In the genomic region with DNA sequence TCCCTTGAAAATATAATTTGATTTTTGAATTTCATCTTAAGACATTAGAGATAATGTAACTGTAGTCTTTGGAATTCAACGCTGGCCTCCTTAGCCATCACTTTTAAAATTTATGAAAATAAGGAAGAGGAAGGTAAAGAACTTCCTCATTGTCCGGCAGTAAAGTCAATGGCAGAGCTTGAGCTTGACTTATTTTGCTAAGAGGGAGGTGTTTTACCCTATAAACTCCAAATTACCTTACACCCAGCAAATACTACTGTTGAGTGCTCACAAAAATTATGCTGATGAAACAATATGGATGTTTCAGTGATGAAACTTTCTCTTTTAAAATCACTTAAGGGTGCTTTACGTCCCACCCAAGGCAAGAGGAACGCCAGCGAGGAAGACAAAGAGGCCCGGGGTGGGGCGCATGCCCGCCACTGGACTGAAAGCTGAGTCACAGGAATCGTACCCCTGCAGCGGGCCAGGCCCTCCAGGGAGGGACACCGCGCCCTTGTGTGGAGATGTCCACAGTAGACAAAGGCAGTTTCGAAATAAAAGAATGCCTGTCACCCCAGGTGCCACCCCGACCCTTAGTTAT, we compare ENCODE assay signal across 8 cellular contexts. TPM values are rescaled to one million over a fixed set of nuclear protein-coding genes. Genes with fewer than 3 reads are reported as not detected.
DNase-seq lines count a peak whose midpoint lies in the region; ATAC-seq and TF ChIP-seq lines count a peak whose summit lies in the region.

No MANE protein-coding gene starts in this region.

- peak overlapping the region; percentile 96 for H3K27ac Mint-ChIP-seq in activated CD4-positive, alpha-beta T cell treated with anti-CD3 and anti-CD28 coated beads for 36 hours

- peaks cover 50% of the 10 kb centered on the region for H3K36me3 Mint-ChIP-seq in activated CD4-positive, alpha-beta T cell treated with anti-CD3 and anti-CD28 coated beads for 36 hours (ENCODE audit: low read depth)

- peak; percentile 71 for DNase-seq in activated CD4-positive, alpha-beta T cell treated with anti-CD3 and anti-CD28 coated beads for 36 hours
- DNase-seq in activated CD4-positive, alpha-beta T cell treated with anti-CD3 and anti-CD28 coated beads, Interleukin-2, amount 50 U/mL, for 4 hours, result no peak
- DNase-seq in OCI-LY7 (ENCODE audit: low spot score) (peak; percentile 59), adipocyte (ENCODE audit: low read depth) (peak; percentile 80), heart right ventricle (peak; percentile 25 to 63), HT-29 (ENCODE audit: low spot score) (no peak), NAMALWA (ENCODE audit: low spot score) (no peak)

- peak overlapping the region; percentile 93 for H3K4me2 ChIP-seq in OCI-LY7 (ENCODE audit: low read length)
- peak overlapping the region; percentile 76 for H3K4me2 ChIP-seq in parathyroid adenoma (ENCODE audit: low read length)

- CTCF ChIA-PET in activated CD4-positive, alpha-beta T cell treated with anti-CD3 and anti-CD28 coated beads for 36 hours (lab: Charles Lee), result interaction anchor here (0.8 to 3.0 kb wide), 11 partner anchors 17 to 1915 kb away, joined by 3 to 14 read pairs (median 4); no protein-coding TSS in a partner anchor
- CTCF ChIA-PET in OCI-LY7 (lab: Charles Lee; ENCODE audit: unreplicated experiment), result no interaction called here

- H3K27me3 Mint-ChIP-seq in activated CD4-positive, alpha-beta T cell treated with anti-CD3 and anti-CD28 coated beads for 36 hours, result no peaks in the 10 kb centered on the region

- 12 to 16% methylated on average over 14 of the region's 14 CpGs for WGBS in heart right ventricle, 2 donors

- H2AFZ ChIP-seq in OCI-LY7 (ENCODE audit: low read length), result peak overlapping the region; percentile 55; the same call in 1 of the 2 replicates
- H2AFZ ChIP-seq in parathyroid adenoma, result no peak overlapping the region

- H3K4me1 ChIP-seq in OCI-LY7 (ENCODE audit: insufficient read depth, low read length, poor library complexity, severe bottlenecking) (peaks cover 64% of the 10 kb centered on the region), adipocyte (ENCODE audit: control insufficient read depth, insufficient read depth, low read length) (peaks cover 23% of the 10 kb centered on the region), heart right ventricle (peaks cover 0 to 60% (median 6%) of the 10 kb centered on the region in 9 donors), parathyroid adenoma (no peaks in the 10 kb centered on the region)

- intact Hi-C loops in activated CD4-positive, alpha-beta T cell treated with anti-CD3 and anti-CD28 coated beads for 36 hours (cut with DNase I, micrococcal nuclease), result loop anchor here in 1 of 2 experiments (1.0 to 10.0 kb wide), 2 partner anchors 18 to 400 kb away; no protein-coding TSS in a partner anchor
- intact Hi-C loops in OCI-LY7 (cut with micrococcal nuclease; ENCODE audit: unreplicated experiment) (loop anchor here (5.0 kb wide), 1 partner anchor 758 kb away; the partner anchor contains the start of genes OFD1 and TRAPPC2), heart right ventricle (cut with DNase I) (loop anchor here (5.0 to 10.0 kb wide), 12 partner anchors 120 to 513 kb away; no protein-coding TSS in a partner anchor)

- H3K4me3 ChIP-seq in OCI-LY7 (ENCODE audit: low read depth, low read length, poor library complexity, severe bottlenecking) (peak overlapping the region; percentile 99), adipocyte (ENCODE audit: low read length) (peak overlapping the region; percentile 88), heart right ventricle (peak overlapping the region; percentile 50 to 98 (median 86)), parathyroid adenoma (ENCODE audit: low read depth, low read length) (peak overlapping the region; percentile 73)

- H3K36me3 ChIP-seq in OCI-LY7 (ENCODE audit: insufficient read depth, low read length) (peaks cover 29% of the 10 kb centered on the region), adipocyte (ENCODE audit: control insufficient read depth, insufficient read depth, low read length, severe bottlenecking) (peaks cover 6% of the 10 kb centered on the region), heart right ventricle (peaks cover 0 to 16% (median 0%) of the 10 kb centered on the region in 9 donors), parathyroid adenoma (ENCODE audit: control insufficient read depth, insufficient read depth, low read length) (no peaks in the 10 kb centered on the region)

- H3K4me1 Mint-ChIP-seq in activated CD4-positive, alpha-beta T cell treated with anti-CD3 and anti-CD28 coated beads for 36 hours, result peaks cover 26% of the 10 kb centered on the region

- POLR2A ChIA-PET in activated CD4-positive, alpha-beta T cell treated with anti-CD3 and anti-CD28 coated beads for 36 hours (lab: Charles Lee), result interaction anchor here (0.6 to 4.5 kb wide), 7 partner anchors 17 to 127 kb away, joined by 3 to 27 read pairs (median 5); no protein-coding TSS in a partner anchor
- POLR2A ChIA-PET in OCI-LY7 (lab: Charles Lee), result interaction anchor here (0.8 to 9.9 kb wide), 10 partner anchors 9 to 113 kb away, joined by 3 to 148 read pairs (median 9); no protein-coding TSS in a partner anchor

- TSS peak; percentile 53 for BruUV-seq in OCI-LY7 (replicated peaks; lab: Mats Ljungman, UMichigan)

- peaks cover 3% of the 10 kb centered on the region for H3K27me3 ChIP-seq in adipocyte (replicated peaks; ENCODE audit: control insufficient read depth, insufficient read depth, low read length)
- H3K27me3 ChIP-seq in heart right ventricle, result peaks cover 0 to 72% (median 0%) of the 10 kb centered on the region in 7 donors
- H3K27me3 ChIP-seq in parathyroid adenoma (ENCODE audit: control insufficient read depth, insufficient read depth, low read length), result no peaks in the 10 kb centered on the region

- ATAC-seq in activated CD4-positive, alpha-beta T cell treated with anti-CD3 and anti-CD28 coated beads for 36 hours, result peak; percentile 21
- ATAC-seq in heart right ventricle, result peak; percentile 27 to 76 (median 55)

- H3K9me3 ChIP-seq in OCI-LY7 (ENCODE audit: low read length) (no peaks in the 10 kb centered on the region), adipocyte (ENCODE audit: control insufficient read depth, low read length) (no peaks in the 10 kb centered on the region), heart right ventricle (peaks cover 0 to 4% (median 0%) of the 10 kb centered on the region in 11 donors), parathyroid adenoma (ENCODE audit: control insufficient read depth, low read length) (no peaks in the 10 kb centered on the region)

- peak overlapping the region; percentile 90 for H3K27ac ChIP-seq in OCI-LY7 (ENCODE audit: low read depth, low read length, poor library complexity, severe bottlenecking)
- H3K27ac ChIP-seq in heart right ventricle, result peak overlapping the region; percentile 88 to 99 (median 96)
- peak overlapping the region; percentile 44 for H3K27ac ChIP-seq in parathyroid adenoma

- H3K79me2 ChIP-seq in OCI-LY7 (ENCODE audit: insufficient read depth, low read depth, low read length) (peaks cover 37% of the 10 kb centered on the region), parathyroid adenoma (no peaks in the 10 kb centered on the region)

- H3K4me3 Mint-ChIP-seq in activated CD4-positive, alpha-beta T cell treated with anti-CD3 and anti-CD28 coated beads for 36 hours, result peak overlapping the region; percentile 90

- no peak for TF ChIP-seq CTCF in OCI-LY7 (conservative IDR thresholded peaks at IDR 0.05; ENCODE audit: low read length)
- no peak for TF ChIP-seq CTCF in heart right ventricle (IDR thresholded peaks at IDR 0.05)
- TF ChIP-seq CTCF in parathyroid adenoma (IDR thresholded peaks at IDR 0.05), result no peak

- H3K9ac ChIP-seq in adipocyte (ENCODE audit: low read length), result peak overlapping the region; percentile 97
- no peak overlapping the region for H3K9ac ChIP-seq in parathyroid adenoma

- H3K9me2 ChIP-seq in OCI-LY7 (ENCODE audit: insufficient read depth, low read length), result no peaks in the 10 kb centered on the region

- H4K20me1 ChIP-seq in OCI-LY7 (ENCODE audit: insufficient read depth, low read length), result no peaks in the 10 kb centered on the region

- H3K9me3 Mint-ChIP-seq in activated CD4-positive, alpha-beta T cell treated with anti-CD3 and anti-CD28 coated beads for 36 hours (ENCODE audit: low read depth), result no peaks in the 10 kb centered on the region

RNA-seq across cellular contexts. Expression of gene TMSB4X, which starts 0.6 kb away (rescaled TPM):
- total RNA-seq in activated CD4-positive, alpha-beta T cell treated with anti-CD3 and anti-CD28 coated beads for 36 hours, result 1,000 to 10,000 TPM; 3,666 to 4,468 TPM
- 1,355 and 1,476 TPM in 2 replicates for total RNA-seq in OCI-LY7 (2014; rRNA removed; shearing (Covaris generic))
- 1,524 and 1,540 TPM in 2 replicates for total RNA-seq in OCI-LY7 (2022)
- 1,000 to 10,000 TPM in 3 of 10 donors, 100 to 1,000 TPM in 7; 700 to 2,442 (median 850) TPM for total RNA-seq in heart right ventricle
- polyA plus RNA-seq in heart right ventricle, result 1,000 to 10,000 TPM; 2,617 to 3,026 TPM
- total RNA-seq in HT-29 (2014; rRNA removed; shearing (Covaris generic)), result 538 and 675 TPM in 2 replicates

Comparison
In these comparisons a context has a peak if more than half of its experiments do, and no peak if none do; other contexts are left out.
1. DNase-seq: peak in activated CD4-positive, alpha-beta T cell treated with anti-CD3 and anti-CD28 coated beads for 36 hours (single experiment), OCI-LY7 (single experiment), adipocyte (single experiment) and heart right ventricle (2 of 2); none in activated CD4-positive, alpha-beta T cell treated with anti-CD3 and anti-CD28 coated beads, Interleukin-2, amount 50 U/mL, for 4 hours (0 of 2), HT-29 (single experiment) and NAMALWA (single experiment).
2. H3K27ac ChIP-seq: peak in every context shown above with its lines; median percentile 96 in heart right ventricle; 90 in OCI-LY7; 44 in parathyroid adenoma.
3. Peak in every context shown above with its lines, with median percentiles within 50 percentile points of each other: H3K4me3 ChIP-seq.